In the genomic region with DNA sequence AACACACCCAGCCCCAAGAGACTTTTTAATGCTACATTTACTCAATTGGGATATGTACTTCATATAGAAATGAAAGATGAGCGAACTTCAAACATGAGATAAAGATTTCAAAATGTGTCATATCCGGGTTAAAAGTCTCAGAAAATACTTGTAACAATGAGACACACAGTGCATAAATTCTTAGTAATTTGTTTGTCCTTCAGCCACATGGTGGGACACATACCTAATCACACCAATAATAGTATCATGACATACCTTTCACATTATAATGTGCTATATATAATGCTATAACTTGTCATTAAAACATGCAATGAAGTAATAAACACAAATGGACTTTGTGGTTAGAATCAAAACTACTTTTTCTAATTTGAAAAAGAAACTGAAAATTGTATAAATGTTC, we compare ENCODE assay signal across 18 cellular contexts.
DNase-seq lines count a peak whose midpoint lies in the region; ATAC-seq, FAIRE-seq and TF ChIP-seq lines count a peak whose summit lies in the region.
"Had no signal": no experiment of that assay in that cellular context is flagged by ENCODE, and none has a peak within 500 bp of the region (broad histone marks: within the 10 kb centered on the region; RNA-seq: fewer than 3 reads in every experiment).

No MANE protein-coding gene starts in this region.

- H3K23ac ChIP-seq in mesendoderm (ENCODE audit: low read length): no peak overlapping the region

- H4K5ac ChIP-seq in mesendoderm (ENCODE audit: low read length): no peak overlapping the region

- no peak overlapping the region for H2BK120ac ChIP-seq in mesendoderm (ENCODE audit: low read depth, low read length)

- no TSS peak for BruUV-seq in HepG2 (replicated peaks; lab: Mats Ljungman, UMichigan)

- H3K56ac ChIP-seq in mesendoderm (ENCODE audit: low read length): no peak overlapping the region

- peaks cover 5 to 21% of the 10 kb centered on the region in 2 donors for H3K4me1 Mint-ChIP-seq in natural killer cell treated with Interleukin-12 subunit alpha and Interleukin-12 subunit beta and Interleukin-15 and Interleukin-18, amount 100 ng/mL, for 72 hours (ENCODE audit: low read depth in 2 of 2)
- H3K4me1 Mint-ChIP-seq in natural killer cell: no peaks in the 10 kb centered on the region

- H2BK15ac ChIP-seq in mesendoderm (replicated peaks; ENCODE audit: low read depth): no peak overlapping the region

- H3K9me3 ChIP-seq in HepG2 (ENCODE audit: low read length): no peaks in the 10 kb centered on the region

- H3K4me3 ChIP-seq in HepG2 (replicated peaks in 1 of 3; ENCODE audit: insufficient read depth in 1 of 3, low read depth in 2 of 3, low read length in 3 of 3): no peak overlapping the region
- no peak overlapping the region for H3K4me3 ChIP-seq in mesendoderm (ENCODE audit: low read length)

- H3K4ac ChIP-seq in mesendoderm (ENCODE audit: low read depth, low read length): no peak overlapping the region

- no peaks in the 10 kb centered on the region for H3K27me3 Mint-ChIP-seq in natural killer cell treated with Interleukin-12 subunit alpha and Interleukin-12 subunit beta and Interleukin-15 and Interleukin-18, amount 100 ng/mL, for 72 hours
- peaks cover 0 to 3% of the 10 kb centered on the region in 2 donors for H3K27me3 Mint-ChIP-seq in natural killer cell (ENCODE audit: low read depth in 2 of 2)

- no peaks in the 10 kb centered on the region for H3K79me1 ChIP-seq in mesendoderm (ENCODE audit: low read length)

- no peak overlapping the region for H4K8ac ChIP-seq in mesendoderm (ENCODE audit: low read depth, low read length)

- H4K20me1 ChIP-seq in HepG2 (ENCODE audit: insufficient read depth, low read length): no peaks in the 10 kb centered on the region

- no peak for DNase-seq in natural killer cell treated with Interleukin-12 subunit alpha and Interleukin-12 subunit beta and Interleukin-15 and Interleukin-18, amount 100 ng/mL, for 72 hours (ENCODE audit: low spot score)
- DNase-seq in natural killer cell: no peak
- no peak for DNase-seq in NCI-H2107 treated with DMSO at 0.1 percent for 48 hours (lab: John Stamatoyannopoulos, UW; ENCODE audit: unreplicated experiment)
- no peak for DNase-seq in HepG2 (ENCODE audit: low spot score)
- DNase-seq in SIG-M5 treated with dmso at 0.1 percent for 504 hours (lab: John Stamatoyannopoulos, UW; ENCODE audit: unreplicated experiment): no peak
- no peak for DNase-seq in mesendoderm
- DNase-seq: brain microvascular endothelial cell; DMS79 treated with DMSO at 0.1 percent for 48 hours; endodermal cell; Karpas-422; kidney; NCI-H187; retina; stimulated activated CD4-positive, alpha-beta T cell treated with anti-CD3 and anti-CD28 coated beads, Interleukin-4, amount 100 ng/mL, for 24 hours; stimulated activated naive CD4-positive, alpha-beta T cell had no signal

- TF ChIP-seq CTCF in natural killer cell (IDR thresholded peaks at IDR 0.05) (no peak), HepG2 (CRISPR knock-in tag; IDR thresholded peaks at IDR 0.05) (no peak)

- peak in 1 of 2 donors; percentile 75 for ATAC-seq in natural killer cell treated with Interleukin-12 subunit alpha and Interleukin-12 subunit beta and Interleukin-15 and Interleukin-18, amount 100 ng/mL, for 72 hours
- ATAC-seq in natural killer cell: no peak
- peak; percentile 33 for ATAC-seq in GM21619 (IDR thresholded peaks at IDR 0.05; ENCODE audit: unreplicated experiment)
- peak; percentile 34 for ATAC-seq in HG03520 (IDR thresholded peaks at IDR 0.05; ENCODE audit: unreplicated experiment)
- no peak for ATAC-seq in HepG2

- H2AFZ ChIP-seq in HepG2 (ENCODE audit: low read length): no peak overlapping the region

- POLR2A ChIA-PET in HepG2 (lab: Yijun Ruan, JAX): no interaction called here

- intact Hi-C loops in natural killer cell (cut with micrococcal nuclease): no loop called here
- intact Hi-C loops in HepG2 (cut with micrococcal nuclease; ENCODE audit: unreplicated experiment): loop anchor here (10.0 kb wide), 1 partner anchor 274 kb away; no protein-coding TSS in a partner anchor

- in situ Hi-C loops in HepG2 (cut with HindIII; ENCODE audit: extremely low pct_ligation_motif_present, low pct_unique_long_range_greater_than_20kb): loop anchor here (5.0 to 10.0 kb wide), 2 partner anchors 387 to 604 kb away; no protein-coding TSS in a partner anchor

- TF ChIP-seq EP300 in HepG2 (IDR thresholded peaks at IDR 0.05; ENCODE audit: low read depth in 2 of 2, low read length in 2 of 2) (no peak), HepG2 (CRISPR knock-in tag; IDR thresholded peaks at IDR 0.05; ENCODE audit: borderline replicate concordance) (no peak)

- H3K9ac ChIP-seq in HepG2 (ENCODE audit: insufficient read depth, low read depth, low read length) (no peak overlapping the region), mesendoderm (ENCODE audit: low read length) (no peak overlapping the region)

- H3K79me2 ChIP-seq in HepG2 (ENCODE audit: insufficient read depth, low read length): no peaks in the 10 kb centered on the region
- H3K79me2 ChIP-seq in mesendoderm (ENCODE audit: control insufficient read depth, insufficient read depth, low read length): no peaks in the 10 kb centered on the region

- H3K27ac ChIP-seq in HepG2 (ENCODE audit: extremely low read length, insufficient read depth, low read length) (no peak overlapping the region), mesendoderm (ENCODE audit: low read depth, low read length) (no peak overlapping the region)
- H3K27ac ChIP-seq: brain microvascular endothelial cell had no signal

- no peaks in the 10 kb centered on the region for H3K36me3 ChIP-seq in HepG2 (replicated peaks in 1 of 2; ENCODE audit: control insufficient read depth in 1 of 2, insufficient read depth in 2 of 2, low read length in 2 of 2)
- no peaks in the 10 kb centered on the region for H3K36me3 ChIP-seq in mesendoderm (ENCODE audit: control insufficient read depth, insufficient read depth, low read length)
- H3K36me3 ChIP-seq: brain microvascular endothelial cell had no signal

- H3K27ac Mint-ChIP-seq in natural killer cell treated with Interleukin-12 subunit alpha and Interleukin-12 subunit beta and Interleukin-15 and Interleukin-18, amount 100 ng/mL, for 72 hours: peak overlapping the region in 1 of 2 donors; percentile 72
- H3K27ac Mint-ChIP-seq in natural killer cell: no peak overlapping the region
- H3K27ac Mint-ChIP-seq: endodermal cell had no signal

- CTCF ChIA-PET in HepG2 (lab: Yijun Ruan, JAX; ENCODE audit: low intra/inter-chr PET ratio, low total read pairs): no interaction called here

- no peak overlapping the region for H3K18ac ChIP-seq in mesendoderm (ENCODE audit: low read length)

- FAIRE-seq in HepG2 (lab: Jason Lieb, UNC): no peak
- FAIRE-seq: H1, kidney had no signal

- H2BK5ac ChIP-seq in mesendoderm (ENCODE audit: low read length): no peak overlapping the region

- H3K4me2 ChIP-seq in HepG2 (ENCODE audit: low read depth, low read length) (no peak overlapping the region), mesendoderm (ENCODE audit: low read length) (no peak overlapping the region)

- H3K27me3 ChIP-seq in HepG2 (ENCODE audit: control insufficient read depth in 1 of 2, insufficient read depth in 2 of 2, low read length in 2 of 2): no peaks in the 10 kb centered on the region
- no peaks in the 10 kb centered on the region for H3K27me3 ChIP-seq in mesendoderm (ENCODE audit: insufficient read depth, low read length, poor library complexity)
- H3K27me3 ChIP-seq: brain microvascular endothelial cell had no signal

- H3K9me3 Mint-ChIP-seq in natural killer cell treated with Interleukin-12 subunit alpha and Interleukin-12 subunit beta and Interleukin-15 and Interleukin-18, amount 100 ng/mL, for 72 hours: no peaks in the 10 kb centered on the region
- H3K9me3 Mint-ChIP-seq in natural killer cell: no peaks in the 10 kb centered on the region

- H2AK5ac ChIP-seq in mesendoderm (ENCODE audit: low read length): no peak overlapping the region

- no peaks in the 10 kb centered on the region for H3K36me3 Mint-ChIP-seq in natural killer cell treated with Interleukin-12 subunit alpha and Interleukin-12 subunit beta and Interleukin-15 and Interleukin-18, amount 100 ng/mL, for 72 hours
- no peaks in the 10 kb centered on the region for H3K36me3 Mint-ChIP-seq in natural killer cell

- TF ChIP-seq POLR2A in HepG2 (IDR thresholded peaks at IDR 0.05; ENCODE audit: insufficient read depth in 1 of 2, low read depth in 2 of 2, low read length in 2 of 2): no peak

- TF ChIP-seq RAD21 in HepG2 (CRISPR knock-in tag; IDR thresholded peaks at IDR 0.05): no peak

- peak overlapping the region; percentile 49 for H3K4me3 Mint-ChIP-seq in natural killer cell treated with Interleukin-12 subunit alpha and Interleukin-12 subunit beta and Interleukin-15 and Interleukin-18, amount 100 ng/mL, for 72 hours
- H3K4me3 Mint-ChIP-seq in natural killer cell: no peak overlapping the region
- H3K4me3 Mint-ChIP-seq: endodermal cell had no signal

- H3K4me1 ChIP-seq in HepG2 (ENCODE audit: insufficient read depth, low read length) (no peaks in the 10 kb centered on the region), mesendoderm (ENCODE audit: control insufficient read depth, low read depth, low read length) (no peaks in the 10 kb centered on the region)

- 0% methylated on average over 2 of the region's 2 CpGs for whole genome bisulfite sequencing in HepG2 (ENCODE audit: low lambda C conversion rate)
- no CpG with 5 or more reads among the region's 2 CpGs for WGBS in mesendoderm (ENCODE audit: extremely low coverage, insufficient coverage, low lambda C conversion rate)

TF ChIP-seq in HepG2, 621 proteins besides CTCF, POLR2A, EP300 and RAD21 (continues in another document):
- TF ChIP-seq ZNF224 (CRISPR knock-in tag; IDR thresholded peaks at IDR 0.05): no peak
- TF ChIP-seq, protein P1, sequence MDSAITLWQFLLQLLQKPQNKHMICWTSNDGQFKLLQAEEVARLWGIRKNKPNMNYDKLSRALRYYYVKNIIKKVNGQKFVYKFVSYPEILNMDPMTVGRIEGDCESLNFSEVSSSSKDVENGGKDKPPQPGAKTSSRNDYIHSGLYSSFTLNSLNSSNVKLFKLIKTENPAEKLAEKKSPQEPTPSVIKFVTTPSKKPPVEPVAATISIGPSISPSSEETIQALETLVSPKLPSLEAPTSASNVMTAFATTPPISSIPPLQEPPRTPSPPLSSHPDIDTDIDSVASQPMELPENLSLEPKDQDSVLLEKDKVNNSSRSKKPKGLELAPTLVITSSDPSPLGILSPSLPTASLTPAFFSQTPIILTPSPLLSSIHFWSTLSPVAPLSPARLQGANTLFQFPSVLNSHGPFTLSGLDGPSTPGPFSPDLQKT (CRISPR knock-in tag; IDR thresholded peaks at IDR 0.05; ENCODE audit: borderline replicate concordance): no peak
- TF ChIP-seq ZNF768 (CRISPR knock-in tag; IDR thresholded peaks at IDR 0.05): no peak

Comparison
In these comparisons a context has a peak if more than half of its experiments do, and no peak if none do; other contexts are left out.
1. ATAC-seq: peak in GM21619 (single experiment) and HG03520 (single experiment); none in natural killer cell (0 of 3) and HepG2 (single experiment).